In the genomic region with DNA sequence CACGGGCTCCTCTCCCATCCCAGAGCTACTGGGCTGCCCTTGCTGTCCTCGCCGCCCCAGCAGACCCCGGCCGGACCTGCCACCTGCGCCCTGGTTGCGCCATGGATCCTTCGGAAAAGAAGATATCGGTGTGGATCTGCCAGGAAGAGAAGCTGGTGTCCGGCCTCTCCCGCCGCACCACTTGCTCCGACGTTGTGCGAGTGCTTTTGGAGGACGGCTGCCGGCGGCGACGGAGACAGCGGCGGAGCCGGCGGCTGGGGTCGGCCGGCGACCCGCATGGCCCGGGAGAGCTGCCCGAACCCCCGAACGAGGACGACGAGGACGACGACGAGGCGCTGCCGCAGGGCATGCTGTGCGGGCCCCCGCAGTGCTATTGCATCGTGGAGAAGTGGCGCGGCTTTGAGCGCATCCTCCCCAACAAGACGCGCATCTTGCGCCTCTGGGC, we compare ENCODE assay signal across 1 cellular context.
TF ChIP-seq lines count a peak whose summit lies in the region.

No MANE protein-coding gene starts in this region.

TF ChIP-seq in GM23338, 12 proteins besides CTCF, POLR2A, EP300 and RAD21 (continued from another document):
- TF ChIP-seq, protein P1, sequence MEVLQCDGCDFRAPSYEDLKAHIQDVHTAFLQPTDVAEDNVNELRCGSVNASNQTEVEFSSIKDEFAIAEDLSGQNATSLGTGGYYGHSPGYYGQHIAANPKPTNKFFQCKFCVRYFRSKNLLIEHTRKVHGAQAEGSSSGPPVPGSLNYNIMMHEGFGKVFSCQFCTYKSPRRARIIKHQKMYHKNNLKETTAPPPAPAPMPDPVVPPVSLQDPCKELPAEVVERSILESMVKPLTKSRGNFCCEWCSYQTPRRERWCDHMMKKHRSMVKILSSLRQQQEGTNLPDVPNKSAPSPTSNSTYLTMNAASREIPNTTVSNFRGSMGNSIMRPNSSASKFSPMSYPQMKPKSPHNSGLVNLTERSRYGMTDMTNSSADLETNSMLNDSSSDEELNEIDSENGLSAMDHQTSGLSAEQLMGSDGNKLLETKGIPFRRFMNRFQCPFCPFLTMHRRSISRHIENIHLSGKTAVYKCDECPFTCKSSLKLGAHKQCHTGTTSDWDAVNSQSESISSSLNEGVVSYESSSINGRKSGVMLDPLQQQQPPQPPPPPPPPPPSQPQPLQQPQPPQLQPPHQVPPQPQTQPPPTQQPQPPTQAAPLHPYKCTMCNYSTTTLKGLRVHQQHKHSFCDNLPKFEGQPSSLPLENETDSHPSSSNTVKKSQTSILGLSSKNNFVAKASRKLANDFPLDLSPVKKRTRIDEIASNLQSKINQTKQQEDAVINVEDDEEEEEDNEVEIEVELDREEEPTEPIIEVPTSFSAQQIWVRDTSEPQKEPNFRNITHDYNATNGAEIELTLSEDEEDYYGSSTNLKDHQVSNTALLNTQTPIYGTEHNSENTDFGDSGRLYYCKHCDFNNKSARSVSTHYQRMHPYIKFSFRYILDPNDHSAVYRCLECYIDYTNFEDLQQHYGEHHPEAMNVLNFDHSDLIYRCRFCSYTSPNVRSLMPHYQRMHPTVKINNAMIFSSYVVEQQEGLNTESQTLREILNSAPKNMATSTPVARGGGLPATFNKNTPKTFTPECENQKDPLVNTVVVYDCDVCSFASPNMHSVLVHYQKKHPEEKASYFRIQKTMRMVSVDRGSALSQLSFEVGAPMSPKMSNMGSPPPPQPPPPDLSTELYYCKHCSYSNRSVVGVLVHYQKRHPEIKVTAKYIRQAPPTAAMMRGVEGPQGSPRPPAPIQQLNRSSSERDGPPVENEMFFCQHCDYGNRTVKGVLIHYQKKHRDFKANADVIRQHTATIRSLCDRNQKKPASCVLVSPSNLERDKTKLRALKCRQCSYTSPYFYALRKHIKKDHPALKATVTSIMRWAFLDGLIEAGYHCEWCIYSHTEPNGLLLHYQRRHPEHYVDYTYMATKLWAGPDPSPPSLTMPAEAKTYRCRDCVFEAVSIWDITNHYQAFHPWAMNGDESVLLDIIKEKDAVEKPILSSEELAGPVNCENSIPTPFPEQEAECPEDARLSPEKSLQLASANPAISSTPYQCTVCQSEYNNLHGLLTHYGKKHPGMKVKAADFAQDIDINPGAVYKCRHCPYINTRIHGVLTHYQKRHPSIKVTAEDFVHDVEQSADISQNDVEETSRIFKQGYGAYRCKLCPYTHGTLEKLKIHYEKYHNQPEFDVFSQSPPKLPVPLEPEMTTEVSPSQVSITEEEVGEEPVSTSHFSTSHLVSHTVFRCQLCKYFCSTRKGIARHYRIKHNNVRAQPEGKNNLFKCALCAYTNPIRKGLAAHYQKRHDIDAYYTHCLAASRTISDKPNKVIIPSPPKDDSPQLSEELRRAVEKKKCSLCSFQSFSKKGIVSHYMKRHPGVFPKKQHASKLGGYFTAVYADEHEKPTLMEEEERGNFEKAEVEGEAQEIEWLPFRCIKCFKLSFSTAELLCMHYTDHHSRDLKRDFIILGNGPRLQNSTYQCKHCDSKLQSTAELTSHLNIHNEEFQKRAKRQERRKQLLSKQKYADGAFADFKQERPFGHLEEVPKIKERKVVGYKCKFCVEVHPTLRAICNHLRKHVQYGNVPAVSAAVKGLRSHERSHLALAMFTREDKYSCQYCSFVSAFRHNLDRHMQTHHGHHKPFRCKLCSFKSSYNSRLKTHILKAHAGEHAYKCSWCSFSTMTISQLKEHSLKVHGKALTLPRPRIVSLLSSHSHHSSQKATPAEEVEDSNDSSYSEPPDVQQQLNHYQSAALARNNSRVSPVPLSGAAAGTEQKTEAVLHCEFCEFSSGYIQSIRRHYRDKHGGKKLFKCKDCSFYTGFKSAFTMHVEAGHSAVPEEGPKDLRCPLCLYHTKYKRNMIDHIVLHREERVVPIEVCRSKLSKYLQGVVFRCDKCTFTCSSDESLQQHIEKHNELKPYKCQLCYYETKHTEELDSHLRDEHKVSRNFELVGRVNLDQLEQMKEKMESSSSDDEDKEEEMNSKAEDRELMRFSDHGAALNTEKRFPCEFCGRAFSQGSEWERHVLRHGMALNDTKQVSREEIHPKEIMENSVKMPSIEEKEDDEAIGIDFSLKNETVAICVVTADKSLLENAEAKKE (CRISPR knock-in tag; IDR thresholded peaks at IDR 0.05) = no peak
- TF ChIP-seq STAT1 (IDR thresholded peaks at IDR 0.05; ENCODE audit: unreplicated experiment) (no peak), EZH2 (IDR thresholded peaks at IDR 0.05; ENCODE audit: low read depth, unreplicated experiment) (no peak)
